Comparison of ENCODE assay signal across 20 cellular contexts in the genomic region with DNA sequence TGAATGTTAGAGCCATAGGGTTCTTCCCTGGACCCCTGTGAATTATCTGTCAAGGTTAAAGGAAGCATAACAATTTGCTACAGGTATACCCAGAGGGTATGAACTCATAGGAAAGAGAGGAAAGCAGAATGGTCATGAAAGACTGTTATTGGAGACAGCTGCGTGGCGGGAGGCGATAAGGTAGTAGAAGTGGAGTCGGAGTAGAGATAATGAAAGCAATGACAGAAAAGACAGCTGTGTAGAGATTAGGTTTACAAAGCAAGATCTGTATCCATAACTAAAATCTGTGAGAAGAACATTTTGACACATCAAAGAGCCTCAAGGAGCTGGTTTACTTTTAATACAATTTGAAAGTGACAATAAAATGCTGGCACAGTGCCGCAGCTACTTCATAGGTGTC.
DNase-seq lines count a peak whose midpoint lies in the region; TF ChIP-seq lines count a peak whose summit lies in the region.
"Had no signal": no experiment of that assay in that cellular context is flagged by ENCODE, and none has a peak within 500 bp of the region (broad histone marks: within the 10 kb centered on the region; RNA-seq: fewer than 3 reads in every experiment).

No MANE protein-coding gene starts in this region.

- H3K27me3 ChIP-seq in BE2C (no peaks in the 10 kb centered on the region), SJCRH30 (no peaks in the 10 kb centered on the region)
- H3K27me3 ChIP-seq: BLaER1 had no signal

- no peaks in the 10 kb centered on the region for H3K36me3 ChIP-seq in BE2C
- H3K36me3 ChIP-seq in SJCRH30 = no peaks in the 10 kb centered on the region
- H3K36me3 ChIP-seq: BLaER1 had no signal

- no peak overlapping the region for H3K27ac ChIP-seq in SJCRH30
- H3K27ac ChIP-seq: 22Rv1, A549, BLaER1 had no signal

- DNase-seq in NCI-H1105 treated with DMSO at 0.1 percent for 48 hours (lab: John Stamatoyannopoulos, UW) = peak; percentile 19
- DNase-seq in NCI-H1105 (lab: John Stamatoyannopoulos, UW) = no peak
- DNase-seq in BE2C = peak; percentile 14
- peak; percentile 94 for DNase-seq in NCI-H2171 treated with DMSO at 0.1 percent for 48 hours (lab: John Stamatoyannopoulos, UW)
- peak; percentile 2 to 17 for DNase-seq in SJCRH30
- DNase-seq in NCI-H526 treated with DMSO at 0.1 percent for 48 hours (lab: John Stamatoyannopoulos, UW) = no peak
- no peak for DNase-seq in C1 segment of cervical spinal cord (lab: John Stamatoyannopoulos, UW)
- DNase-seq in NK-92 (lab: John Stamatoyannopoulos, UW; ENCODE audit: unreplicated experiment) = no peak
- DNase-seq: AML-193; Calu3; CD8-positive, alpha-beta T cell; DMS 273 treated with DMSO at 0.1 percent for 48 hours; DMS53; DND-41; EL; H9 had no signal

- H3K4me1 ChIP-seq in BE2C (peaks cover 4% of the 10 kb centered on the region; the same call in 1 of the 2 replicates), SJCRH30 (no peaks in the 10 kb centered on the region)
- H3K4me1 ChIP-seq: A549, BLaER1 had no signal

- TF ChIP-seq CTCF in BE2C (IDR thresholded peaks at IDR 0.05; ENCODE audit: low read depth, low read length) = no peak

- H3K9me3 ChIP-seq in BE2C (no peaks in the 10 kb centered on the region), SJCRH30 (replicated peaks) (no peaks in the 10 kb centered on the region)
- H3K9me3 ChIP-seq: A549, BLaER1 had no signal

- H3K4me3 ChIP-seq in BE2C (ENCODE audit: low read depth, low read length) (peak overlapping the region; percentile 4; the same call in 1 of the 2 replicates), SJCRH30 (no peak overlapping the region)
- H3K4me3 ChIP-seq: A549, BLaER1, GM12878 had no signal

Comparison
In these comparisons a context has a peak if more than half of its experiments do, and no peak if none do; other contexts are left out.
1. DNase-seq: peak in NCI-H1105 treated with DMSO at 0.1 percent for 48 hours (single experiment), BE2C (single experiment), NCI-H2171 treated with DMSO at 0.1 percent for 48 hours (single experiment) and SJCRH30 (2 of 2); none in NCI-H1105 (single experiment), NCI-H526 treated with DMSO at 0.1 percent for 48 hours (single experiment), C1 segment of cervical spinal cord (0 of 14) and NK-92 (single experiment).